Comparison of ENCODE assay signal across 24 cellular contexts in genomic region chr11:44528581-44528980, GRCh38.
"Had no signal": no experiment of that assay in that cellular context is flagged by ENCODE, and none has a peak within 500 bp of the region (broad histone marks: within the 10 kb centered on the region; RNA-seq: fewer than 3 reads in every experiment).

No MANE protein-coding gene starts in this region.

- H3K27me3 ChIP-seq: adrenal gland, SJCRH30 had no signal

- H3K9ac ChIP-seq: KMS-11, SK-N-SH had no signal

- H3K4me1 ChIP-seq: adrenal gland had no signal

- H3K36me3 ChIP-seq: adrenal gland, SJCRH30 had no signal

- H3K9me3 Mint-ChIP-seq: activated naive CD8-positive, alpha-beta T cell treated with anti-CD3 and anti-CD28 coated beads, Interleukin-2, amount 10 ng/mL, durations not matched to agents 7 days and 5 days; activated T-helper 17 cell treated with anti-CD3 and anti-CD28 coated beads, Interleukin-2, amount 50 U/mL, for 72 hours; WTC11 had no signal

- DNase-seq: activated CD4-positive, CD25-positive, alpha-beta regulatory T cell treated with anti-CD3 and anti-CD28 coated beads, Interleukin-2, amount 50 U/mL, for 72 hours; activated gamma-delta T cell treated with Interleukin-2 at 50 U/mL for 16 hours; activated naive CD4-positive, alpha-beta T cell treated with anti-CD3 and anti-CD28 coated beads, Interleukin-2, amount 50 U/mL, for 16 hours; activated naive CD8-positive, alpha-beta T cell treated with anti-CD3 and anti-CD28 coated beads, Interleukin-2, amount 10 ng/mL, durations not matched to agents 7 days and 5 days; activated T-cell treated with anti-CD3 and anti-CD28 coated beads, Interleukin-2, amount 50 U/mL, for 48 hours; anterior cingulate cortex; cerebellar nuclear complex; NCI-H1092; NCI-H1417; NCI-H1930; NCI-H2171 treated with DMSO at 0.1 percent for 48 hours; NCI-H345; NCI-H510A; NCI-H526 treated with DMSO at 0.1 percent for 48 hours; NCI-H82; RPMI8226; T-helper 9 cell had no signal

- H3K4me3 Mint-ChIP-seq: activated naive CD8-positive, alpha-beta T cell treated with anti-CD3 and anti-CD28 coated beads, Interleukin-2, amount 10 ng/mL, durations not matched to agents 7 days and 5 days; activated T-helper 17 cell treated with anti-CD3 and anti-CD28 coated beads, Interleukin-2, amount 50 U/mL, for 72 hours; WTC11 had no signal

- H3K27ac Mint-ChIP-seq: WTC11 had no signal

- ATAC-seq: activated T-helper 17 cell treated with anti-CD3 and anti-CD28 coated beads, Interleukin-2, amount 50 U/mL, for 72 hours; Right ventricle myocardium inferior; WTC11 had no signal

- H3K36me3 Mint-ChIP-seq: activated naive CD8-positive, alpha-beta T cell treated with anti-CD3 and anti-CD28 coated beads, Interleukin-2, amount 10 ng/mL, durations not matched to agents 7 days and 5 days; WTC11 had no signal

- H3K4me2 ChIP-seq: KMS-11, SK-N-SH had no signal

- H3K4me3 ChIP-seq: adrenal gland, SJCRH30 had no signal

- H3K9me3 ChIP-seq: adrenal gland, SJCRH30, SK-N-SH had no signal

- H3K27ac ChIP-seq: adrenal gland, KMS-11, SJCRH30 had no signal
